In genomic region chr2:237732790-237733349, GRCh38 we compare ENCODE assay signal across 9 cellular contexts.
A peak's percentile ranks its signal among the peaks of the same experiment; 100 is the strongest.
DNase-seq lines count a peak whose midpoint lies in the region; ATAC-seq and TF ChIP-seq lines count a peak whose summit lies in the region.
"Had no signal": no experiment of that assay in that cellular context is flagged by ENCODE, and none has a peak within 500 bp of the region (broad histone marks: within the 10 kb centered on the region; RNA-seq: fewer than 3 reads in every experiment).

No MANE protein-coding gene starts in this region.

- no peak overlapping the region for H3K4me3 Mint-ChIP-seq in activated CD4-positive, alpha-beta T cell treated with anti-CD3 and anti-CD28 coated beads, Interleukin-2, amount 10 ng/mL, durations not matched to agents 24 days and 14 days
- no peak overlapping the region for H3K4me3 Mint-ChIP-seq in activated CD4-positive, alpha-beta T cell treated with anti-CD3 and anti-CD28 coated beads, Interleukin-2, amount 10 ng/mL, durations not matched to agents 7 days and 5 days
- H3K4me3 Mint-ChIP-seq in brain = peak overlapping the region in 3 of 5 experiments; percentile 38 to 58 (median 50)

- peak overlapping the region in 1 of 2 experiments; percentile 35 for H3K14ac ChIP-seq in mesenchymal stem cell (ENCODE audit: low read length in 2 of 2)

- no peaks in the 10 kb centered on the region for H3K27me3 ChIP-seq in mesenchymal stem cell (ENCODE audit: control insufficient read depth in 1 of 2, insufficient read depth in 1 of 2, low read length in 2 of 2)
- H3K27me3 ChIP-seq in thyroid gland = no peaks in the 10 kb centered on the region
- H3K27me3 ChIP-seq in PC-9 (ENCODE audit: insufficient read depth, low read depth) = no peaks in the 10 kb centered on the region

- H2AK5ac ChIP-seq in mesenchymal stem cell (ENCODE audit: low read length, severe bottlenecking) = no peak overlapping the region

- peak overlapping the region; percentile 5 to 25 for H3K4ac ChIP-seq in mesenchymal stem cell (ENCODE audit: low read depth in 1 of 2, low read length in 2 of 2)

- CTCF ChIA-PET in activated CD4-positive, alpha-beta T cell treated with anti-CD3 and anti-CD28 coated beads, Interleukin-2, amount 10 ng/mL, durations not matched to agents 7 days and 5 days (lab: Charles Lee) = interaction anchor here (1.0 to 3.6 kb wide), 3 partner anchors 12 to 60 kb away, joined by 3 to 18 read pairs (median 9); no protein-coding TSS in a partner anchor
- CTCF ChIA-PET in PC-9 (lab: Charles Lee) = interaction anchor here (1.4 kb wide), 1 partner anchor 46 kb away, joined by 12 read pairs; no protein-coding TSS in a partner anchor

- TF ChIP-seq CTCF in brain (conservative IDR thresholded peaks at IDR 0.05) (no peak), thyroid gland (IDR thresholded peaks at IDR 0.05) (no peak), PC-9 (conservative IDR thresholded peaks at IDR 0.05) (no peak)

- no peak for ATAC-seq in GM21576 (IDR thresholded peaks at IDR 0.05; ENCODE audit: unreplicated experiment)

- no peak overlapping the region for H2AFZ ChIP-seq in mesenchymal stem cell (ENCODE audit: low read depth, low read length)
- no peak overlapping the region for H2AFZ ChIP-seq in PC-9

- H3K4me2 ChIP-seq in mesenchymal stem cell (ENCODE audit: low read length, poor library complexity, severe bottlenecking) = no peak overlapping the region
- H3K4me2 ChIP-seq in PC-9 = no peak overlapping the region

- TF ChIP-seq POLR2A in thyroid gland (IDR thresholded peaks at IDR 0.05) = no peak

- WGBS in mesenchymal stem cell = 65% methylated on average over 13 of the region's 13 CpGs
- WGBS in thyroid gland, 2 donors = 71 to 77% methylated on average over 10 to 12 of the region's 13 CpGs

- H3K9me3 ChIP-seq in mesenchymal stem cell (ENCODE audit: control insufficient read depth, low read length) (no peaks in the 10 kb centered on the region), thyroid gland (no peaks in the 10 kb centered on the region), PC-9 (ENCODE audit: insufficient read depth, low read depth) (no peaks in the 10 kb centered on the region)

- H3K9me3 Mint-ChIP-seq in activated CD4-positive, alpha-beta T cell treated with anti-CD3 and anti-CD28 coated beads, Interleukin-2, amount 10 ng/mL, durations not matched to agents 24 days and 14 days = no peaks in the 10 kb centered on the region
- no peaks in the 10 kb centered on the region for H3K9me3 Mint-ChIP-seq in activated CD4-positive, alpha-beta T cell treated with anti-CD3 and anti-CD28 coated beads, Interleukin-2, amount 10 ng/mL, durations not matched to agents 7 days and 5 days
- no peaks in the 10 kb centered on the region for H3K9me3 Mint-ChIP-seq in brain

- H4K91ac ChIP-seq in mesenchymal stem cell (ENCODE audit: low read length) = peak overlapping the region; percentile 2

- no peak overlapping the region for H2BK120ac ChIP-seq in mesenchymal stem cell (ENCODE audit: low read depth, low read length)

- peaks cover 98% of the 10 kb centered on the region for H3K79me2 ChIP-seq in PC-9 (ENCODE audit: low read depth)

- POLR2A ChIA-PET in activated CD4-positive, alpha-beta T cell treated with anti-CD3 and anti-CD28 coated beads, Interleukin-2, amount 10 ng/mL, durations not matched to agents 7 days and 5 days (lab: Charles Lee) = no interaction called here
- POLR2A ChIA-PET in PC-9 (lab: Charles Lee; ENCODE audit: unreplicated experiment) = interaction anchor here (0.5 to 0.7 kb wide), 2 partner anchors 12 to 781 kb away, joined by 4 to 6 read pairs; no protein-coding TSS in a partner anchor

- peaks cover 31% of the 10 kb centered on the region for H3K36me3 Mint-ChIP-seq in activated CD4-positive, alpha-beta T cell treated with anti-CD3 and anti-CD28 coated beads, Interleukin-2, amount 10 ng/mL, durations not matched to agents 24 days and 14 days (ENCODE audit: low read depth)
- H3K36me3 Mint-ChIP-seq in activated CD4-positive, alpha-beta T cell treated with anti-CD3 and anti-CD28 coated beads, Interleukin-2, amount 10 ng/mL, durations not matched to agents 7 days and 5 days (ENCODE audit: low read depth) = peaks cover 19% of the 10 kb centered on the region
- peaks cover 16% of the 10 kb centered on the region for H3K36me3 Mint-ChIP-seq in brain

- peak overlapping the region; percentile 52 to 67 for H3K18ac ChIP-seq in mesenchymal stem cell (ENCODE audit: low read depth in 1 of 2, low read length in 2 of 2)

- intact Hi-C loops in activated CD4-positive, alpha-beta T cell treated with anti-CD3 and anti-CD28 coated beads, Interleukin-2, amount 10 ng/mL, durations not matched to agents 24 days and 14 days (cut with micrococcal nuclease) = no loop called here
- intact Hi-C loops in thyroid gland (cut with DNase I) (loop anchor here (5.0 kb wide), 1 partner anchor 41 kb away; no protein-coding TSS in a partner anchor), PC-9 (cut with micrococcal nuclease; ENCODE audit: unreplicated experiment) (no loop called here)

- no peaks in the 10 kb centered on the region for H3K9me2 ChIP-seq in PC-9 (ENCODE audit: insufficient read depth)

- DNase-seq in activated CD4-positive, alpha-beta T cell treated with anti-CD3 and anti-CD28 coated beads, Interleukin-2, amount 10 ng/mL, durations not matched to agents 24 days and 14 days = no peak
- no peak for DNase-seq in activated CD4-positive, alpha-beta T cell treated with anti-CD3 and anti-CD28 coated beads, Interleukin-2, amount 10 ng/mL, durations not matched to agents 7 days and 5 days
- DNase-seq in mesenchymal stem cell (peak; percentile 50), thyroid gland (peak; percentile 27 to 28), PC-9 (no peak), NCI-H2196 treated with DMSO at 0.1 percent for 48 hours (lab: John Stamatoyannopoulos, UW; ENCODE audit: unreplicated experiment) (no peak)
- DNase-seq: KG1 had no signal

- H3K79me1 ChIP-seq in mesenchymal stem cell (replicated peaks; ENCODE audit: low read length, poor library complexity, severe bottlenecking) = peaks cover 35% of the 10 kb centered on the region

- H3K27ac ChIP-seq in mesenchymal stem cell (ENCODE audit: low read length, poor library complexity, severe bottlenecking) (no peak overlapping the region), thyroid gland (peak overlapping the region; percentile 26 to 92 (median 82)), PC-9 (no peak overlapping the region)

- H3K9ac ChIP-seq in mesenchymal stem cell (ENCODE audit: low read length) = peak overlapping the region; percentile 15

- H3K36me3 ChIP-seq in mesenchymal stem cell (ENCODE audit: control insufficient read depth in 1 of 2, insufficient read depth in 2 of 2, low read depth in 1 of 2, low read length in 2 of 2) = peaks cover 15 to 37% of the 10 kb centered on the region in 2 experiments
- H3K36me3 ChIP-seq in thyroid gland = no peaks in the 10 kb centered on the region
- H3K36me3 ChIP-seq in PC-9 (ENCODE audit: low read depth) = peaks cover 28% of the 10 kb centered on the region

- H3K23ac ChIP-seq in mesenchymal stem cell (ENCODE audit: low read length in 2 of 2) = peak overlapping the region in 1 of 2 experiments; percentile 74

- peak overlapping the region; percentile 51 for H3K27ac Mint-ChIP-seq in activated CD4-positive, alpha-beta T cell treated with anti-CD3 and anti-CD28 coated beads, Interleukin-2, amount 10 ng/mL, durations not matched to agents 24 days and 14 days
- H3K27ac Mint-ChIP-seq in activated CD4-positive, alpha-beta T cell treated with anti-CD3 and anti-CD28 coated beads, Interleukin-2, amount 10 ng/mL, durations not matched to agents 7 days and 5 days = no peak overlapping the region
- H3K27ac Mint-ChIP-seq in brain = peak overlapping the region; percentile 25 to 93 (median 43)

- H3K4me1 Mint-ChIP-seq in activated CD4-positive, alpha-beta T cell treated with anti-CD3 and anti-CD28 coated beads, Interleukin-2, amount 10 ng/mL, durations not matched to agents 24 days and 14 days = peaks cover 39% of the 10 kb centered on the region
- H3K4me1 Mint-ChIP-seq in activated CD4-positive, alpha-beta T cell treated with anti-CD3 and anti-CD28 coated beads, Interleukin-2, amount 10 ng/mL, durations not matched to agents 7 days and 5 days = peaks cover 38% of the 10 kb centered on the region
- peaks cover 64% of the 10 kb centered on the region for H3K4me1 Mint-ChIP-seq in brain

- H4K20me1 ChIP-seq in PC-9 (ENCODE audit: insufficient read depth) = peaks cover 92% of the 10 kb centered on the region

- peaks cover 23% of the 10 kb centered on the region; the same call in 1 of the 2 replicates for H3F3A ChIP-seq in PC-9 (ENCODE audit: insufficient read depth, low read depth)

- no peak overlapping the region for H2BK5ac ChIP-seq in mesenchymal stem cell (ENCODE audit: low read depth, low read length, poor library complexity, severe bottlenecking)

- H3K4me3 ChIP-seq in mesenchymal stem cell (ENCODE audit: insufficient read depth in 1 of 2, low read depth in 1 of 2, low read length in 2 of 2) = no peak overlapping the region
- H3K4me3 ChIP-seq in thyroid gland (replicated peaks in 1 of 3) = no peak overlapping the region
- no peak overlapping the region for H3K4me3 ChIP-seq in PC-9

- peak overlapping the region; percentile 70 for H4K8ac ChIP-seq in mesenchymal stem cell (ENCODE audit: low read length)

- H3K4me1 ChIP-seq in mesenchymal stem cell (ENCODE audit: control insufficient read depth, insufficient read depth, low read depth, low read length) (peaks cover 20% of the 10 kb centered on the region), thyroid gland (peaks cover 28 to 67% of the 10 kb centered on the region in 2 donors), PC-9 (replicated peaks; ENCODE audit: insufficient read depth) (peaks cover 31% of the 10 kb centered on the region)

- H2BK12ac ChIP-seq in mesenchymal stem cell (ENCODE audit: low read length in 2 of 2) = peak overlapping the region in 1 of 2 experiments; percentile 8

- no TSS peak for BruUV-seq in PC-9 (replicated peaks; lab: Mats Ljungman, UMichigan)

- H2BK15ac ChIP-seq in mesenchymal stem cell (ENCODE audit: low read depth, poor library complexity, severe bottlenecking) = no peak overlapping the region

- no peaks in the 10 kb centered on the region for H3K27me3 Mint-ChIP-seq in activated CD4-positive, alpha-beta T cell treated with anti-CD3 and anti-CD28 coated beads, Interleukin-2, amount 10 ng/mL, durations not matched to agents 24 days and 14 days
- no peaks in the 10 kb centered on the region for H3K27me3 Mint-ChIP-seq in activated CD4-positive, alpha-beta T cell treated with anti-CD3 and anti-CD28 coated beads, Interleukin-2, amount 10 ng/mL, durations not matched to agents 7 days and 5 days
- H3K27me3 Mint-ChIP-seq in brain = peaks cover 4% of the 10 kb centered on the region

Comparison
In these comparisons a context has a peak if more than half of its experiments do, and no peak if none do; other contexts are left out.
1. DNase-seq: peak in mesenchymal stem cell (single experiment) and thyroid gland (2 of 2); none in activated CD4-positive, alpha-beta T cell treated with anti-CD3 and anti-CD28 coated beads, Interleukin-2, amount 10 ng/mL, durations not matched to agents 24 days and 14 days (single experiment), activated CD4-positive, alpha-beta T cell treated with anti-CD3 and anti-CD28 coated beads, Interleukin-2, amount 10 ng/mL, durations not matched to agents 7 days and 5 days (single experiment), PC-9 (0 of 2) and NCI-H2196 treated with DMSO at 0.1 percent for 48 hours (single experiment).
2. H3K4me3 Mint-ChIP-seq: peak in brain (3 of 5); none in activated CD4-positive, alpha-beta T cell treated with anti-CD3 and anti-CD28 coated beads, Interleukin-2, amount 10 ng/mL, durations not matched to agents 24 days and 14 days (single experiment) and activated CD4-positive, alpha-beta T cell treated with anti-CD3 and anti-CD28 coated beads, Interleukin-2, amount 10 ng/mL, durations not matched to agents 7 days and 5 days (single experiment).
3. H3K27ac ChIP-seq: peak in thyroid gland (3 of 3); none in mesenchymal stem cell (single experiment) and PC-9 (single experiment).